8 cellular contexts compared by ENCODE assay signal in the genomic region with DNA sequence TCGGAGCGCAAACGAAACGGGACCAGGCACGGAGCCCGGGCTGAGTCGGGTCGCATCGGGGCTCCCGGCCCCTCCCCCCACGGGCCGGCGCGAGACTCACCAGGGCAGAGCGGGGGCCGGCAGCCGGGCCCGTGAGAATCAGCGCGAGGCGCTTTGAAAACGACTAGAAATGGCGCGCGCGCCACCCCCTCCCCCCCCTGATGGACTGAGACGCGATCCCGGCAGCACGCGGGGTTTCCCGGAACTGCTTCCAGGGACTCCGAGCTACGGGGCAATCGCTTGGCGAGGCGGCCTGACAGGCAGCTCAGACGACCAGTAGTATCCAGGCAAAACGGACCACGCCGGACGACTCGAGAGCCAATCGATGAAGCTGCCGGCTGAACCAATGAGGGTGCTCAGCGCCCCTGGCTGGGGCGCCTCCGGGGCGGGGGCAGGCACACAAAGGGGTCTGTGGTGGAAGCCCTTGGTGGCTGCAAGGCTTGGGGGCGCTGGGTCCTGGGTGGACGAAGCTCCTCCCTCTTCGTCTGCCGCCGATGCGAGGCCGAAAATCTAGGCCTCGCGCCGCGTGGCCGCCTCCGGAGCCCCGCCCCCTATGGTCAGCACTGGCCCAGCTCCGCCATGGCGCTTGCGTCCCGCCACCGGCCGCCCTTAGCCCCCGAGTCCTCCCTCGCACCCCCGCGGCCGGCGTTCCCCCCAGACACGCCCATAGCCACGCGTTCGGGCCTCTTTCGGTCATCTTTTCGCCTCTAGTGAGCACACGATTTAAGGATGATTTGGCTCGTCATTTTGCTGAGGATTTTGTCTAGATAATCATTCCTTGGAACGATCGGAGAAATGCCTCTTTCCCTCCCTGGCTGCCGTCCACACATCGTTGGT. TPM values are rescaled to one million over a fixed set of nuclear protein-coding genes. Genes with fewer than 3 reads are reported as not detected.
A peak's percentile ranks its signal among the peaks of the same experiment; 100 is the strongest.
DNase-seq lines count a peak whose midpoint lies in the region; ATAC-seq, FAIRE-seq and TF ChIP-seq lines count a peak whose summit lies in the region.

A gene (minus strand): TSS at position 174 of the 876 bp plus-strand sequence. CDS start 3,276 bp downstream, outside the sequence.

- peaks cover 42% of the 10 kb centered on the region for H4K20me1 ChIP-seq in HepG2 (ENCODE audit: insufficient read depth, low read length)

- peak in 1 of 2 experiments; percentile 42; a peak in 2 of 4 replicates for TF ChIP-seq EP300 in HepG2 (IDR thresholded peaks at IDR 0.05; ENCODE audit: low read depth in 2 of 2, low read length in 2 of 2)
- TF ChIP-seq EP300 in HepG2 (CRISPR knock-in tag; IDR thresholded peaks at IDR 0.05; ENCODE audit: borderline replicate concordance): peak; percentile 9; the same call in 1 of the 2 replicates

- in situ Hi-C loops in HepG2 (cut with HindIII; ENCODE audit: extremely low pct_ligation_motif_present, low pct_unique_long_range_greater_than_20kb): loop anchor here (10.0 kb wide), 1 partner anchor 190 kb away; a partner anchor contains a TSS

- peak within 1 kb of the TSS; percentile 93 for H3K4me2 ChIP-seq in HepG2 (ENCODE audit: low read depth, low read length)

- peaks cover 45% of the 10 kb centered on the region for H3K79me2 ChIP-seq in HepG2 (ENCODE audit: insufficient read depth, low read length)

- H3K4me1 ChIP-seq in HepG2 (ENCODE audit: insufficient read depth, low read length): peaks cover 31% of the 10 kb centered on the region

- peak; percentile 81 to 83 for TF ChIP-seq POLR2A in HepG2 (IDR thresholded peaks at IDR 0.05; ENCODE audit: insufficient read depth in 1 of 2, low read depth in 2 of 2, low read length in 2 of 2)

- no peaks in the 10 kb centered on the region for H3K9me3 ChIP-seq in HepG2 (ENCODE audit: low read length)

- DNase-seq in CD1c-positive myeloid dendritic cell (ENCODE audit: extremely low spot score): peak; percentile 100
- peak; percentile 100 for DNase-seq in NCI-H82 (lab: John Stamatoyannopoulos, UW)
- peak; percentile 99 to 100 for DNase-seq in activated CD4-positive, alpha-beta T cell treated with anti-CD3 and anti-CD28 coated beads, Interleukin-2, amount 50 U/mL, for 48 hours
- DNase-seq in dermis microvascular lymphatic vessel endothelial cell (ENCODE audit: low read depth in 2 of 2): peak; percentile 100
- DNase-seq in HepG2 (ENCODE audit: low spot score): peak; percentile 99
- DNase-seq in stimulated activated CD4-positive, alpha-beta T cell treated with anti-CD3 and anti-CD28 coated beads, Interleukin-4, amount 100 ng/mL, for 1 hour: peak; percentile 100

- CTCF ChIA-PET in HepG2 (lab: Yijun Ruan, JAX; ENCODE audit: low intra/inter-chr PET ratio, low total read pairs): no interaction called here

- no peaks in the 10 kb centered on the region for H3K36me3 ChIP-seq in HepG2 (replicated peaks in 1 of 2; ENCODE audit: control insufficient read depth in 1 of 2, insufficient read depth in 2 of 2, low read length in 2 of 2)

- H3K27ac ChIP-seq in HepG2 (ENCODE audit: extremely low read length, insufficient read depth, low read length): peak within 1 kb of the TSS; percentile 94

- intact Hi-C loops in HepG2 (cut with micrococcal nuclease; ENCODE audit: unreplicated experiment): loop anchor here (2.0 kb wide), 1 partner anchor 24 kb away; a partner anchor contains a TSS

- FAIRE-seq in HepG2 (lab: Jason Lieb, UNC): peak; percentile 62

- peak; percentile 36 for TF ChIP-seq CTCF in HepG2 (CRISPR knock-in tag; IDR thresholded peaks at IDR 0.05)

- no peaks in the 10 kb centered on the region; a peak in 2 of 5 replicates for H3K27me3 ChIP-seq in HepG2 (ENCODE audit: control insufficient read depth in 1 of 2, insufficient read depth in 2 of 2, low read length in 2 of 2)

- no peak for TF ChIP-seq RAD21 in HepG2 (CRISPR knock-in tag; IDR thresholded peaks at IDR 0.05)

- POLR2A ChIA-PET in HepG2 (lab: Yijun Ruan, JAX): interaction anchor here (0.7 to 3.6 kb wide), 33 partner anchors 9 to 481 kb away, joined by 3 to 130 read pairs (median 4); a partner anchor contains a TSS

- whole genome bisulfite sequencing in HepG2 (ENCODE audit: low lambda C conversion rate): 2% methylated on average over 31 of the region's 87 CpGs

- H2AFZ ChIP-seq in HepG2 (ENCODE audit: low read length): peak within 1 kb of the TSS; percentile 74

- BruUV-seq in HepG2 (replicated peaks; lab: Mats Ljungman, UMichigan): no TSS peak

- H3K4me3 ChIP-seq in HepG2 (replicated peaks in 1 of 3; ENCODE audit: insufficient read depth in 1 of 3, low read depth in 2 of 3, low read length in 3 of 3): peak within 1 kb of the TSS; percentile 81 to 83 (median 83)

- H3K9ac ChIP-seq in HepG2 (ENCODE audit: insufficient read depth, low read depth, low read length): peak within 1 kb of the TSS; percentile 95

- ATAC-seq in GM19397 (IDR thresholded peaks at IDR 0.05; ENCODE audit: unreplicated experiment): peak; percentile 95
- ATAC-seq in HG03571 (IDR thresholded peaks at IDR 0.05; ENCODE audit: unreplicated experiment): peak; percentile 95
- ATAC-seq in HepG2: peak; percentile 97

TF ChIP-seq in HepG2, 621 proteins besides CTCF, POLR2A, EP300 and RAD21 (continues in another document):
- TF ChIP-seq, protein P1, sequence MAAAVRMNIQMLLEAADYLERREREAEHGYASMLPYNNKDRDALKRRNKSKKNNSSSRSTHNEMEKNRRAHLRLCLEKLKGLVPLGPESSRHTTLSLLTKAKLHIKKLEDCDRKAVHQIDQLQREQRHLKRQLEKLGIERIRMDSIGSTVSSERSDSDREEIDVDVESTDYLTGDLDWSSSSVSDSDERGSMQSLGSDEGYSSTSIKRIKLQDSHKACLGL (CRISPR knock-in tag; IDR thresholded peaks at IDR 0.05): peak; percentile 77; the same call in 1 of the 2 replicates
- peak; percentile 96 for TF ChIP-seq ZFX (CRISPR knock-in tag; IDR thresholded peaks at IDR 0.05; ENCODE audit: low read depth)
- TF ChIP-seq ZNF382 (CRISPR knock-in tag; IDR thresholded peaks at IDR 0.05; ENCODE audit: borderline replicate concordance): no peak
- TF ChIP-seq FOXA1 (IDR thresholded peaks at IDR 0.05): no peak
- TF ChIP-seq FOXA1 (CRISPR knock-in tag; IDR thresholded peaks at IDR 0.05): 0 out of 2 replicates have a peak, but pooled peaks have one; percentile 1
- peak; percentile 62; the same call in 1 of the 2 replicates for TF ChIP-seq ZNF567 (CRISPR knock-in tag; IDR thresholded peaks at IDR 0.05; ENCODE audit: borderline replicate concordance)
- TF ChIP-seq RBAK (CRISPR knock-in tag; IDR thresholded peaks at IDR 0.05): no peak
- no peak for TF ChIP-seq SIX1 (CRISPR knock-in tag; IDR thresholded peaks at IDR 0.05; ENCODE audit: borderline replicate concordance)
- peak; percentile 76; the same call in 1 of the 2 replicates for TF ChIP-seq ZNF589 (CRISPR knock-in tag; conservative IDR thresholded peaks at IDR 0.05)
- TF ChIP-seq YEATS4 (CRISPR knock-in tag; IDR thresholded peaks at IDR 0.05; ENCODE audit: borderline replicate concordance): peak; percentile 88; the same call in 1 of the 2 replicates
- peak; percentile 90; the same call in 1 of the 2 replicates for TF ChIP-seq ZNF552 (CRISPR knock-in tag; IDR thresholded peaks at IDR 0.05; ENCODE audit: borderline replicate concordance)
- peak; percentile 86 for TF ChIP-seq TMF1 (CRISPR knock-in tag; IDR thresholded peaks at IDR 0.05; ENCODE audit: low read depth)
- 0 out of 2 replicates have a peak, but pooled peaks have one; percentile 30 for TF ChIP-seq ZNF615 (CRISPR knock-in tag; IDR thresholded peaks at IDR 0.05; ENCODE audit: borderline replicate concordance)
- TF ChIP-seq, protein P2, sequence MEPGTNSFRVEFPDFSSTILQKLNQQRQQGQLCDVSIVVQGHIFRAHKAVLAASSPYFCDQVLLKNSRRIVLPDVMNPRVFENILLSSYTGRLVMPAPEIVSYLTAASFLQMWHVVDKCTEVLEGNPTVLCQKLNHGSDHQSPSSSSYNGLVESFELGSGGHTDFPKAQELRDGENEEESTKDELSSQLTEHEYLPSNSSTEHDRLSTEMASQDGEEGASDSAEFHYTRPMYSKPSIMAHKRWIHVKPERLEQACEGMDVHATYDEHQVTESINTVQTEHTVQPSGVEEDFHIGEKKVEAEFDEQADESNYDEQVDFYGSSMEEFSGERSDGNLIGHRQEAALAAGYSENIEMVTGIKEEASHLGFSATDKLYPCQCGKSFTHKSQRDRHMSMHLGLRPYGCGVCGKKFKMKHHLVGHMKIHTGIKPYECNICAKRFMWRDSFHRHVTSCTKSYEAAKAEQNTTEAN (CRISPR knock-in tag; conservative IDR thresholded peaks at IDR 0.05): peak; percentile 44
- peak; percentile 81 for TF ChIP-seq PHF21A (CRISPR knock-in tag; IDR thresholded peaks at IDR 0.05)
- peak; percentile 79 for TF ChIP-seq ZNF331 (CRISPR knock-in tag; IDR thresholded peaks at IDR 0.05)

RNA-seq across cellular contexts. Expression of the gene that starts here (rescaled TPM):
- total RNA-seq in dermis microvascular lymphatic vessel endothelial cell: 64.0 and 69.2 TPM in 2 replicates
- total RNA-seq in HepG2 (2016; rRNA removed; fragmentation: Illumina TruSeq; extraction: Trizol): 216 and 303 TPM in 2 replicates
- 17.8 and 18.7 TPM in 2 replicates for total RNA-seq in HepG2 (2016; cell fraction: cytosol; rRNA removed; fragmentation: Illumina TruSeq; extraction: Trizol; ENCODE audit: low read depth)
- 220 and 303 TPM in 2 replicates for total RNA-seq in HepG2 (2016; cell fraction: insoluble cytoplasmic fraction; rRNA removed; fragmentation: Illumina TruSeq; extraction: Trizol)
- 54.4 and 60.8 TPM in 2 replicates for total RNA-seq in HepG2 (2016; cell fraction: membrane; rRNA removed; fragmentation: Illumina TruSeq; extraction: Trizol)
- total RNA-seq in HepG2 (2016; cell fraction: nucleus; rRNA removed; fragmentation: Illumina TruSeq; extraction: Trizol): 120 and 127 TPM in 2 replicates
- polyA plus RNA-seq in HepG2 (2011; rRNA removed): 93.6 and 133 TPM in 2 replicates
- polyA plus RNA-seq in HepG2 (2011; cell fraction: cytosol; rRNA removed): 55.9 and 84.1 TPM in 2 replicates
- polyA plus RNA-seq in HepG2 (2011; cell fraction: nucleus; rRNA removed): 20.7 and 25.3 TPM in 2 replicates
- polyA plus RNA-seq in HepG2 (2012): 82.4 and 94.8 TPM in 2 replicates
- polyA plus RNA-seq in HepG2 (2016; cell fraction: cytosol; fragmentation: Illumina TruSeq; extraction: Trizol; ENCODE audit: low read depth): 13.1 and 13.2 TPM in 2 replicates
- 325 and 342 TPM in 2 replicates for polyA plus RNA-seq in HepG2 (2016; cell fraction: insoluble cytoplasmic fraction; fragmentation: Illumina TruSeq; extraction: Trizol; ENCODE audit: low read depth)
- polyA plus RNA-seq in HepG2 (2016; cell fraction: membrane; fragmentation: Illumina TruSeq; extraction: Trizol; ENCODE audit: low read depth): 41.5 and 41.9 TPM in 2 replicates
- polyA plus RNA-seq in HepG2 (2016; cell fraction: nucleus; fragmentation: Illumina TruSeq; extraction: Trizol; ENCODE audit: insufficient read depth, low read depth): 149 and 155 TPM in 2 replicates
- polyA minus RNA-seq in HepG2 (2011; rRNA and poly(A)+ RNA removed; ENCODE audit: low replicate concordance): 55.1 and 153 TPM in 2 replicates
- 59.6 and 62.2 TPM in 2 replicates for polyA minus RNA-seq in HepG2 (2011; cell fraction: cytosol; rRNA and poly(A)+ RNA removed)
- polyA minus RNA-seq in HepG2 (2011; cell fraction: nucleus; rRNA and poly(A)+ RNA removed): 145 and 152 TPM in 2 replicates

Comparison
In these comparisons a context has a peak if more than half of its experiments do, and no peak if none do; other contexts are left out.
1. Peak in every context shown above with its lines: DNase-seq, ATAC-seq, H3K4me3 ChIP-seq and H3K27ac ChIP-seq.